Comparison of ENCODE assay signal across 18 cellular contexts in genomic region chr5:78925102-78925876, GRCh38. TPM values are rescaled to one million over a fixed set of nuclear protein-coding genes. Genes with fewer than 3 reads are reported as not detected.
A peak's percentile ranks its signal among the peaks of the same experiment; 100 is the strongest.
DNase-seq lines count a peak whose midpoint lies in the region; ATAC-seq, FAIRE-seq and TF ChIP-seq lines count a peak whose summit lies in the region.
"Had no signal": no experiment of that assay in that cellular context is flagged by ENCODE, and none has a peak within 500 bp of the region (broad histone marks: within the 10 kb centered on the region; RNA-seq: fewer than 3 reads in every experiment).

No MANE protein-coding gene starts in this region.

- H3K4me2 ChIP-seq in GM23338 (0 out of 2 replicates have a peak overlapping the region, but pooled peaks have one; percentile 21), neural progenitor cell (peak overlapping the region; percentile 44)

- H3K9me2 ChIP-seq in GM23338 (ENCODE audit: insufficient read depth), result no peaks in the 10 kb centered on the region

- no peak for TF ChIP-seq CTCF in GM23338 (conservative IDR thresholded peaks at IDR 0.05; ENCODE audit: low read depth in 2 of 2)
- no peak for TF ChIP-seq CTCF in body of pancreas (IDR thresholded peaks at IDR 0.05)
- TF ChIP-seq CTCF in neural progenitor cell (IDR thresholded peaks at IDR 0.05), result no peak

- H3K4me3 Mint-ChIP-seq in GM23338, result no peak overlapping the region
- no peak overlapping the region for H3K4me3 Mint-ChIP-seq in neural progenitor cell
- H3K4me3 Mint-ChIP-seq in activated CD4-positive, alpha-beta memory T cell treated with anti-CD3 and anti-CD28 coated beads, Interleukin-2, amount 10 ng/mL, durations not matched to agents 7 days and 5 days, result no peak overlapping the region
- H3K4me3 Mint-ChIP-seq: B cell; CD4-positive, alpha-beta T cell had no signal

- H2AFZ ChIP-seq in GM23338, result no peak overlapping the region
- no peak overlapping the region for H2AFZ ChIP-seq in neural progenitor cell (replicated peaks)

- H3K4me3 ChIP-seq in GM23338 (no peak overlapping the region), body of pancreas (no peak overlapping the region), neural progenitor cell (no peak overlapping the region)
- H3K4me3 ChIP-seq: K562 had no signal

- H3K36me3 ChIP-seq in GM23338 (ENCODE audit: insufficient read depth) (no peaks in the 10 kb centered on the region), body of pancreas (replicated peaks in 1 of 2; ENCODE audit: insufficient read depth in 1 of 2, low read depth in 2 of 2) (no peaks in the 10 kb centered on the region), neural progenitor cell (no peaks in the 10 kb centered on the region)

- intact Hi-C loops in body of pancreas (cut with DNase I), result no loop called here

- CTCF ChIA-PET in activated CD4-positive, alpha-beta memory T cell treated with anti-CD3 and anti-CD28 coated beads, Interleukin-2, amount 10 ng/mL, durations not matched to agents 7 days and 5 days (lab: Charles Lee), result no interaction called here

- peaks cover 42% of the 10 kb centered on the region for H3K4me1 Mint-ChIP-seq in GM23338
- H3K4me1 Mint-ChIP-seq in neural progenitor cell, result peaks cover 55% of the 10 kb centered on the region
- H3K4me1 Mint-ChIP-seq in activated CD4-positive, alpha-beta memory T cell treated with anti-CD3 and anti-CD28 coated beads, Interleukin-2, amount 10 ng/mL, durations not matched to agents 7 days and 5 days, result no peaks in the 10 kb centered on the region

- H3K79me2 ChIP-seq in GM23338 (replicated peaks; ENCODE audit: insufficient read depth) (no peaks in the 10 kb centered on the region), neural progenitor cell (ENCODE audit: low read depth) (no peaks in the 10 kb centered on the region)

- H3K36me3 Mint-ChIP-seq in GM23338 (ENCODE audit: low read depth) (no peaks in the 10 kb centered on the region), neural progenitor cell (peaks cover 5% of the 10 kb centered on the region)
- peaks cover 13% of the 10 kb centered on the region for H3K36me3 Mint-ChIP-seq in activated CD4-positive, alpha-beta memory T cell treated with anti-CD3 and anti-CD28 coated beads, Interleukin-2, amount 10 ng/mL, durations not matched to agents 7 days and 5 days (ENCODE audit: low read depth)

- ATAC-seq in GM23338 (no peak), body of pancreas (peak; percentile 49)
- ATAC-seq: K562 had no signal

- H3K9me3 Mint-ChIP-seq in GM23338 (no peaks in the 10 kb centered on the region), neural progenitor cell (no peaks in the 10 kb centered on the region)
- H3K9me3 Mint-ChIP-seq in activated CD4-positive, alpha-beta memory T cell treated with anti-CD3 and anti-CD28 coated beads, Interleukin-2, amount 10 ng/mL, durations not matched to agents 7 days and 5 days, result no peaks in the 10 kb centered on the region
- H3K9me3 Mint-ChIP-seq: CD4-positive, alpha-beta T cell had no signal

- H3K9ac ChIP-seq in neural progenitor cell, result no peak overlapping the region

- H4K20me1 ChIP-seq in GM23338 (replicated peaks; ENCODE audit: insufficient read depth), result no peaks in the 10 kb centered on the region
- no peaks in the 10 kb centered on the region for H4K20me1 ChIP-seq in neural progenitor cell (ENCODE audit: low read depth)

- WGBS in body of pancreas, 2 donors, result 37 to 44% methylated on average over 6 of the region's 6 CpGs

- H3K27ac ChIP-seq in GM23338 (ENCODE audit: low read depth) (no peak overlapping the region), body of pancreas (peak overlapping the region in 1 of 4 donors; percentile 13), neural progenitor cell (no peak overlapping the region)
- H3K27ac ChIP-seq: HL-60 had no signal

- no peaks in the 10 kb centered on the region for H3K27me3 Mint-ChIP-seq in GM23338 (ENCODE audit: insufficient read depth, low read depth, poor library complexity)
- H3K27me3 Mint-ChIP-seq in neural progenitor cell (ENCODE audit: insufficient read depth, low read depth), result no peaks in the 10 kb centered on the region
- H3K27me3 Mint-ChIP-seq in activated CD4-positive, alpha-beta memory T cell treated with anti-CD3 and anti-CD28 coated beads, Interleukin-2, amount 10 ng/mL, durations not matched to agents 7 days and 5 days, result no peaks in the 10 kb centered on the region
- H3K27me3 Mint-ChIP-seq: B cell; CD4-positive, alpha-beta T cell had no signal

- no peak for FAIRE-seq in GM12892 (lab: Jason Lieb, UNC)
- FAIRE-seq: GM19239, K562 had no signal

- DNase-seq in GM23338 (ENCODE audit: low spot score) (no peak), NCI-H146 (lab: John Stamatoyannopoulos, UW) (peak; percentile 34), body of pancreas (no peak), neural progenitor cell (ENCODE audit: low spot score) (no peak), DMS 273 treated with DMSO at 0.1 percent for 48 hours (lab: John Stamatoyannopoulos, UW) (no peak), GM12892 (ENCODE audit: insufficient read length) (no peak)
- no peak for DNase-seq in activated CD4-positive, alpha-beta memory T cell treated with anti-CD3 and anti-CD28 coated beads, Interleukin-2, amount 10 ng/mL, durations not matched to agents 7 days and 5 days
- DNase-seq: ACHN; C1 segment of cervical spinal cord; CD4-positive, alpha-beta T cell; DMS153; DND-41; GDM1; HCEC 1CT had no signal

- TF ChIP-seq POLR2A in body of pancreas (IDR thresholded peaks at IDR 0.05) (no peak), GM12892 (IDR thresholded peaks at IDR 0.05; ENCODE audit: low read depth, low read length) (no peak)

- H3K9me3 ChIP-seq in body of pancreas (no peaks in the 10 kb centered on the region), neural progenitor cell (ENCODE audit: low read depth) (no peaks in the 10 kb centered on the region)

- no peaks in the 10 kb centered on the region for H3K27me3 ChIP-seq in GM23338 (ENCODE audit: insufficient read depth)
- H3K27me3 ChIP-seq in body of pancreas, result no peaks in the 10 kb centered on the region
- H3K27me3 ChIP-seq in neural progenitor cell, result no peaks in the 10 kb centered on the region

- H3K27ac Mint-ChIP-seq in GM23338 (peak overlapping the region; percentile 32; the same call in 1 of the 2 replicates), neural progenitor cell (no peak overlapping the region)
- no peak overlapping the region for H3K27ac Mint-ChIP-seq in activated CD4-positive, alpha-beta memory T cell treated with anti-CD3 and anti-CD28 coated beads, Interleukin-2, amount 10 ng/mL, durations not matched to agents 7 days and 5 days
- H3K27ac Mint-ChIP-seq: B cell; CD4-positive, alpha-beta T cell had no signal

- POLR2A ChIA-PET in activated CD4-positive, alpha-beta memory T cell treated with anti-CD3 and anti-CD28 coated beads, Interleukin-2, amount 10 ng/mL, durations not matched to agents 7 days and 5 days (lab: Charles Lee), result no interaction called here

- H3K4me1 ChIP-seq in GM23338 (ENCODE audit: insufficient read depth), result peaks cover 20% of the 10 kb centered on the region
- peaks cover 47% of the 10 kb centered on the region for H3K4me1 ChIP-seq in body of pancreas
- H3K4me1 ChIP-seq in neural progenitor cell, result peaks cover 43% of the 10 kb centered on the region

- H3F3A ChIP-seq in GM23338 (replicated peaks; ENCODE audit: low read depth) (no peaks in the 10 kb centered on the region), neural progenitor cell (ENCODE audit: low read depth) (peaks cover 22% of the 10 kb centered on the region)

RNA-seq across cellular contexts. Expression of gene ARSB, which starts 59.8 kb away (rescaled TPM):
- 24.6 and 27.2 TPM in 2 replicates for total RNA-seq in GM23338 (2014; rRNA removed; shearing (Covaris generic))
- 7.4 and 7.8 TPM in 2 replicates for polyA plus RNA-seq in GM23338 (2016; fragmentation: Nextera tagmentation; extraction: Ambion mirVana)
- total RNA-seq in body of pancreas (10 to 100 TPM in 1 of 2 donors, 1 to 10 TPM in 1; 9.9 to 12.2 TPM), neural progenitor cell (ENCODE audit: low replicate concordance) (15.3 and 19.2 TPM in 2 replicates)
- 3.3 TPM for polyA plus RNA-seq in GM12892 (2012; ENCODE audit: missing spikeins)
- total RNA-seq in activated CD4-positive, alpha-beta memory T cell treated with anti-CD3 and anti-CD28 coated beads, Interleukin-2, amount 10 ng/mL, durations not matched to agents 7 days and 5 days, result 10 to 100 TPM; 10.5 to 11.1 TPM
